18 cellular contexts compared by ENCODE assay signal in genomic region chr11:130635937-130636336, GRCh38.
A peak's percentile ranks its signal among the peaks of the same experiment; 100 is the strongest.
DNase-seq lines count a peak whose midpoint lies in the region; ATAC-seq and TF ChIP-seq lines count a peak whose summit lies in the region.
"Had no signal": no experiment of that assay in that cellular context is flagged by ENCODE, and none has a peak within 500 bp of the region (broad histone marks: within the 10 kb centered on the region; RNA-seq: fewer than 3 reads in every experiment).

No MANE protein-coding gene starts in this region.

- no peaks in the 10 kb centered on the region for H4K20me1 ChIP-seq in OCI-LY3 (ENCODE audit: insufficient read depth, low read length)

- H3K27me3 Mint-ChIP-seq in nephron (ENCODE audit: low read depth), result no peaks in the 10 kb centered on the region

- peak; percentile 50 for DNase-seq in choroid plexus epithelial cell (ENCODE audit: low read depth)
- no peak for DNase-seq in NCI-H748 (lab: John Stamatoyannopoulos, UW; ENCODE audit: unreplicated experiment)
- no peak for DNase-seq in GOT3 (lab: John Stamatoyannopoulos, UW)
- DNase-seq: CD4-positive, alpha-beta memory T cell; DMS79; NCI-H1105; NCI-H187 had no signal

- H3K9ac ChIP-seq in OCI-LY3 (ENCODE audit: low read length), result no peak overlapping the region
- H3K9ac ChIP-seq: GM23248, KMS-11 had no signal

- H3K9me3 Mint-ChIP-seq in nephron, result peaks cover 3% of the 10 kb centered on the region

- H3K36me3 ChIP-seq in ACC112 (ENCODE audit: insufficient read depth, low read length) (no peaks in the 10 kb centered on the region), OCI-LY3 (replicated peaks; ENCODE audit: low read depth, low read length) (no peaks in the 10 kb centered on the region)
- H3K36me3 ChIP-seq: MG63, SJSA1 had no signal

- H3K4me1 ChIP-seq in ACC112 (ENCODE audit: control insufficient read depth, insufficient read depth, low read length, unreplicated experiment), result peaks cover 53% of the 10 kb centered on the region
- H3K4me1 ChIP-seq in OCI-LY3 (ENCODE audit: low read length), result peaks cover 52% of the 10 kb centered on the region

- H3K27me3 ChIP-seq in ACC112 (ENCODE audit: insufficient read depth, low read length) (no peaks in the 10 kb centered on the region), OCI-LY3 (ENCODE audit: low read depth, low read length) (0 out of 2 replicates have a peak, but pooled peaks cover 3% of the 10 kb centered on the region)
- H3K27me3 ChIP-seq: MG63, SJSA1 had no signal

- TF ChIP-seq CTCF in OCI-LY3 (IDR thresholded peaks at IDR 0.05; ENCODE audit: low read depth, low read length) (no peak), choroid plexus epithelial cell (conservative IDR thresholded peaks at IDR 0.05; ENCODE audit: low read depth, low read length) (no peak), nephron (IDR thresholded peaks at IDR 0.05; ENCODE audit: unreplicated experiment in 3 of 3) (no peak)

- peak overlapping the region; percentile 72 for H3K4me2 ChIP-seq in OCI-LY3 (ENCODE audit: low read length)
- H3K4me2 ChIP-seq: KMS-11 had no signal

- peak overlapping the region in 2 of 3 experiments; percentile 74 to 89 for H3K27ac Mint-ChIP-seq in nephron
- H3K27ac Mint-ChIP-seq: B cell; CD4-positive, alpha-beta memory T cell had no signal

- H3K27ac ChIP-seq in ACC112 (ENCODE audit: low read depth, low read length) (peak overlapping the region; percentile 85), OCI-LY3 (ENCODE audit: low read length) (no peak overlapping the region)
- H3K27ac ChIP-seq: KMS-11 had no signal

- H3K9me3 ChIP-seq in OCI-LY3 (ENCODE audit: insufficient read depth, low read length), result no peaks in the 10 kb centered on the region
- H3K9me3 ChIP-seq: MG63, SJSA1 had no signal

- H3K36me3 Mint-ChIP-seq in nephron (ENCODE audit: low read depth), result no peaks in the 10 kb centered on the region
- H3K36me3 Mint-ChIP-seq: CD4-positive, alpha-beta memory T cell had no signal

- H3K79me2 ChIP-seq in ACC112 (ENCODE audit: control insufficient read depth, insufficient read depth, low read length, unreplicated experiment), result no peaks in the 10 kb centered on the region
- H3K79me2 ChIP-seq in OCI-LY3 (ENCODE audit: low read length), result no peaks in the 10 kb centered on the region

- ATAC-seq in GM19035 (IDR thresholded peaks at IDR 0.05; ENCODE audit: unreplicated experiment) (no peak), HG03571 (IDR thresholded peaks at IDR 0.05; ENCODE audit: unreplicated experiment) (no peak)

- H2AFZ ChIP-seq in ACC112 (ENCODE audit: low read length, unreplicated experiment) (no peak overlapping the region), OCI-LY3 (ENCODE audit: low read depth, low read length) (no peak overlapping the region)
- H2AFZ ChIP-seq: GM23248 had no signal

- H3K4me3 ChIP-seq in ACC112 (ENCODE audit: low read depth, low read length) (no peak overlapping the region), OCI-LY3 (ENCODE audit: low read length) (no peak overlapping the region), choroid plexus epithelial cell (ENCODE audit: low read depth, low read length) (no peak overlapping the region)
- H3K4me3 ChIP-seq: GM12878, GM23248, MG63, SJSA1 had no signal

- H3K4me1 Mint-ChIP-seq in nephron, result peaks cover 60% of the 10 kb centered on the region
- H3K4me1 Mint-ChIP-seq: B cell; CD4-positive, alpha-beta memory T cell had no signal

- H3K4me3 Mint-ChIP-seq in nephron, result no peak overlapping the region
- H3K4me3 Mint-ChIP-seq: B cell; CD4-positive, alpha-beta memory T cell had no signal
